Comparison of ENCODE assay signal across 16 cellular contexts in the genomic region with DNA sequence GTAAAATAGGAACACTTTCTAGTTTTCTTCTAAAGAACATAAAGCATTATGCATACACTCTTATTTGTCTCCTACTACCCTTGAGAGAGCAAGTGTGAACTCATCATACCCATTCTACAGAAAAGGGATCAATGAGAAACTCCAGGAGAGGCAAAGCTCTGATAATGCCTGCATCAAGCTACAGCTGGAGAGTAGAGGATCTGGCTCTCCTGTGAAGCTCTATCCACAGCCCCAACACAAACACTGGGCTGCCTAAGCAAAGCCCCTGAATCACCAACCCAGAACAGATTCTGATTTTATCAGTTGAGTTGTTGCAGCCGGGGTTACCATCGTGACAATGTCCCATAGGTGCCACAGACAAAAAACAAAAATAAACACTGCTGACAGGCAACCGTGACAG.
DNase-seq lines count a peak whose midpoint lies in the region; ATAC-seq, FAIRE-seq and TF ChIP-seq lines count a peak whose summit lies in the region.
"Had no signal": no experiment of that assay in that cellular context is flagged by ENCODE, and none has a peak within 500 bp of the region (broad histone marks: within the 10 kb centered on the region; RNA-seq: fewer than 3 reads in every experiment).

No MANE protein-coding gene starts in this region.

- H3K27me3 Mint-ChIP-seq in MCF 10A (ENCODE audit: insufficient read depth, unreplicated experiment) = no peaks in the 10 kb centered on the region
- H3K27me3 Mint-ChIP-seq: effector memory CD8-positive, alpha-beta T cell had no signal

- peaks cover 20% of the 10 kb centered on the region for H3K4me1 Mint-ChIP-seq in MCF 10A (ENCODE audit: insufficient read depth, unreplicated experiment)
- H3K4me1 Mint-ChIP-seq: nephron had no signal

- WGBS in K562 (ENCODE audit: insufficient coverage, low coverage, missing lambda C conversion rate) = 56% methylated on average over 3 of the region's 3 CpGs

- no peaks in the 10 kb centered on the region for H3K9me3 ChIP-seq in breast epithelium
- no peaks in the 10 kb centered on the region for H3K9me3 ChIP-seq in PC-9 (ENCODE audit: insufficient read depth, low read depth)
- H3K9me3 ChIP-seq in K562 (replicated peaks; ENCODE audit: control insufficient read depth, insufficient read depth, low read depth, low read length) = no peaks in the 10 kb centered on the region
- no peaks in the 10 kb centered on the region for H3K9me3 ChIP-seq in skeletal muscle satellite cell (replicated peaks; ENCODE audit: low read length)

- no peak for DNase-seq in MCF 10A (ENCODE audit: unreplicated experiment)
- no peak for DNase-seq in breast epithelium (ENCODE audit: low spot score in 2 of 2)
- DNase-seq in PC-9 = peak; percentile 66 to 81
- DNase-seq in K562 (ENCODE audit: extremely low read depth in 1 of 4, low spot score in 3 of 4) = no peak
- no peak for DNase-seq in NCI-H187 (lab: John Stamatoyannopoulos, UW)
- DNase-seq in foreskin melanocyte = no peak
- DNase-seq: activated naive CD4-positive, alpha-beta T cell treated with anti-CD3 and anti-CD28 coated beads, Interleukin-2, amount 50 U/mL, for 16 hours; caudate nucleus; effector memory CD8-positive, alpha-beta T cell; Kasumi-1; NCI-H146 had no signal

- no peak overlapping the region for H2AFZ ChIP-seq in PC-9
- no peak overlapping the region for H2AFZ ChIP-seq in K562 (ENCODE audit: low read depth, low read length)

- no peak overlapping the region for H3K4me3 Mint-ChIP-seq in MCF 10A (ENCODE audit: unreplicated experiment)
- H3K4me3 Mint-ChIP-seq: effector memory CD8-positive, alpha-beta T cell; nephron had no signal

- H3K36me3 ChIP-seq in breast epithelium (no peaks in the 10 kb centered on the region), PC-9 (ENCODE audit: low read depth) (peaks cover 22% of the 10 kb centered on the region; the same call in 1 of the 2 replicates), K562 (ENCODE audit: control insufficient read depth, insufficient read depth, low read length) (peaks cover 8% of the 10 kb centered on the region; the same call in 2 of the 3 replicates), skeletal muscle satellite cell (ENCODE audit: insufficient read depth, low read length) (peaks cover 6% of the 10 kb centered on the region)

- TF ChIP-seq CTCF in MCF 10A (IDR thresholded peaks at IDR 0.05; ENCODE audit: unreplicated experiment) = no peak
- TF ChIP-seq CTCF in breast epithelium (IDR thresholded peaks at IDR 0.05) = no peak
- no peak for TF ChIP-seq CTCF in PC-9 (conservative IDR thresholded peaks at IDR 0.05)
- no peak for TF ChIP-seq CTCF in K562 (IDR thresholded peaks at IDR 0.05 in 2 of 3, conservative IDR thresholded peaks at IDR 0.05 in 1 of 3; ENCODE audit: insufficient read depth in 2 of 3, low read depth in 1 of 3, low read length in 3 of 3)

- in situ Hi-C loops in K562 (cut with MboI) = no loop called here

- POLR2A ChIA-PET in MCF 10A (lab: Yijun Ruan, JAX) = no interaction called here
- POLR2A ChIA-PET in PC-9 (lab: Charles Lee; ENCODE audit: unreplicated experiment) = interaction anchor here (0.6 to 1.1 kb wide), 4 partner anchors 36 to 1166 kb away, joined by 3 to 5 read pairs (median 4); no protein-coding TSS in a partner anchor
- POLR2A ChIA-PET in K562 (lab: Yijun Ruan, JAX) = interaction anchor here (0.6 to 0.8 kb wide), 2 partner anchors 13 to 188 kb away, joined by 3 read pairs; no protein-coding TSS in a partner anchor

- H3K4me3 ChIP-seq in breast epithelium = no peak overlapping the region
- H3K4me3 ChIP-seq in PC-9 = no peak overlapping the region
- H3K4me3 ChIP-seq in K562 = no peak overlapping the region
- no peak overlapping the region for H3K4me3 ChIP-seq in skeletal muscle satellite cell (ENCODE audit: low read length)

- H3K79me2 ChIP-seq in PC-9 (ENCODE audit: low read depth) (peaks cover 72% of the 10 kb centered on the region), K562 (ENCODE audit: control insufficient read depth, insufficient read depth, low read length) (peaks cover 10% of the 10 kb centered on the region; the same call in 2 of the 3 replicates)

- H3K36me3 Mint-ChIP-seq in MCF 10A (ENCODE audit: insufficient read depth, unreplicated experiment) = peaks cover 50% of the 10 kb centered on the region

- TF ChIP-seq RAD21 in K562 (CRISPR knock-in tag; conservative IDR thresholded peaks at IDR 0.05 in 1 of 2, IDR thresholded peaks at IDR 0.05 in 1 of 2) = no peak

- BruUV-seq in MCF 10A (replicated peaks; lab: Mats Ljungman, UMichigan) (no TSS peak), PC-9 (replicated peaks; lab: Mats Ljungman, UMichigan) (no TSS peak), K562 (replicated peaks; lab: Mats Ljungman, UMichigan) (no TSS peak)

- CTCF ChIA-PET in MCF 10A (lab: Yijun Ruan, JAX) = interaction anchor here (0.7 to 0.8 kb wide), 2 partner anchors 12 to 208 kb away, joined by 3 read pairs; no protein-coding TSS in a partner anchor
- CTCF ChIA-PET in PC-9 (lab: Charles Lee) = interaction anchor here (1.2 kb wide), 1 partner anchor 175 kb away, joined by 4 read pairs; no protein-coding TSS in a partner anchor
- CTCF ChIA-PET in K562 (lab: Yijun Ruan, JAX; ENCODE audit: low intra/inter-chr PET ratio) = no interaction called here

- H3K9me3 Mint-ChIP-seq in MCF 10A (ENCODE audit: unreplicated experiment) = no peaks in the 10 kb centered on the region
- H3K9me3 Mint-ChIP-seq: effector memory CD8-positive, alpha-beta T cell had no signal

- peak overlapping the region; percentile 9 for H3K4me2 ChIP-seq in PC-9
- no peak overlapping the region for H3K4me2 ChIP-seq in K562 (ENCODE audit: insufficient read depth, low read length)
- peak overlapping the region; percentile 31 for H3K4me2 ChIP-seq in skeletal muscle satellite cell (ENCODE audit: low read length)

- H3K9ac ChIP-seq in K562 (ENCODE audit: insufficient read depth in 1 of 2, low read depth in 2 of 2, low read length in 2 of 2) (no peak overlapping the region), skeletal muscle satellite cell (ENCODE audit: low read depth, low read length) (peak overlapping the region; percentile 2)

- no peak for TF ChIP-seq EP300 in K562 (IDR thresholded peaks at IDR 0.05; ENCODE audit: low read length)

- H3K4me1 ChIP-seq in breast epithelium (no peaks in the 10 kb centered on the region), PC-9 (replicated peaks; ENCODE audit: insufficient read depth) (peaks cover 34% of the 10 kb centered on the region), K562 (replicated peaks in 1 of 2; ENCODE audit: control insufficient read depth in 2 of 2, insufficient read depth in 2 of 2, low read length in 2 of 2) (no peaks in the 10 kb centered on the region; a peak in 1 of 5 replicates), skeletal muscle satellite cell (ENCODE audit: control insufficient read depth, insufficient read depth, low read length) (peaks cover 18% of the 10 kb centered on the region)

- ATAC-seq in K562 (no peak), esophagus mucosa (no peak)
- ATAC-seq: effector memory CD8-positive, alpha-beta T cell had no signal

- no peaks in the 10 kb centered on the region for H3K9me2 ChIP-seq in PC-9 (ENCODE audit: insufficient read depth)

- peaks cover 24% of the 10 kb centered on the region for H3F3A ChIP-seq in PC-9 (ENCODE audit: insufficient read depth, low read depth)

- H3K27ac Mint-ChIP-seq in MCF 10A (ENCODE audit: low read depth, unreplicated experiment) = peak overlapping the region; percentile 44
- H3K27ac Mint-ChIP-seq: nephron had no signal

- no peak for FAIRE-seq in K562 (lab: Jason Lieb, UNC)
- FAIRE-seq: GM19239 had no signal

- H4K20me1 ChIP-seq in PC-9 (ENCODE audit: insufficient read depth) (peaks cover 20% of the 10 kb centered on the region), K562 (replicated peaks; ENCODE audit: control insufficient read depth, insufficient read depth, low read length) (0 out of 2 replicates have a peak, but pooled peaks cover 3% of the 10 kb centered on the region)

- intact Hi-C loops in MCF 10A (cut with micrococcal nuclease) (no loop called here), breast epithelium (cut with DNase I; ENCODE audit: low total_unique reads) (no loop called here), PC-9 (cut with micrococcal nuclease; ENCODE audit: unreplicated experiment) (no loop called here), K562 (cut with micrococcal nuclease) (no loop called here)

- no peaks in the 10 kb centered on the region for H3K27me3 ChIP-seq in breast epithelium
- no peaks in the 10 kb centered on the region for H3K27me3 ChIP-seq in PC-9 (ENCODE audit: insufficient read depth, low read depth)
- H3K27me3 ChIP-seq in K562 (ENCODE audit: control insufficient read depth in 2 of 2, insufficient read depth in 2 of 2, low read length in 2 of 2) = no peaks in the 10 kb centered on the region
- H3K27me3 ChIP-seq in skeletal muscle satellite cell (ENCODE audit: control insufficient read depth, insufficient read depth, low read length) = no peaks in the 10 kb centered on the region

- H3K27ac ChIP-seq in breast epithelium = no peak overlapping the region
- peak overlapping the region; percentile 11 for H3K27ac ChIP-seq in PC-9
- H3K27ac ChIP-seq in K562 (ENCODE audit: extremely low read depth, low read depth, low read length) = no peak overlapping the region
- H3K27ac ChIP-seq: VCaP had no signal

- no peaks in the 10 kb centered on the region for H3K9me1 ChIP-seq in K562 (ENCODE audit: control insufficient read depth, insufficient read depth, low read length)

- TF ChIP-seq POLR2A in breast epithelium (IDR thresholded peaks at IDR 0.05) = no peak
- no peak for TF ChIP-seq POLR2A in K562 (conservative IDR thresholded peaks at IDR 0.05)

Comparison
In these comparisons a context has a peak if more than half of its experiments do, and no peak if none do; other contexts are left out.
1. DNase-seq: peak in PC-9 (2 of 2); none in MCF 10A (single experiment), breast epithelium (0 of 2), K562 (0 of 4), NCI-H187 (0 of 2) and foreskin melanocyte (single experiment).